Comparison of ENCODE assay signal across 8 cellular contexts in the genomic region with DNA sequence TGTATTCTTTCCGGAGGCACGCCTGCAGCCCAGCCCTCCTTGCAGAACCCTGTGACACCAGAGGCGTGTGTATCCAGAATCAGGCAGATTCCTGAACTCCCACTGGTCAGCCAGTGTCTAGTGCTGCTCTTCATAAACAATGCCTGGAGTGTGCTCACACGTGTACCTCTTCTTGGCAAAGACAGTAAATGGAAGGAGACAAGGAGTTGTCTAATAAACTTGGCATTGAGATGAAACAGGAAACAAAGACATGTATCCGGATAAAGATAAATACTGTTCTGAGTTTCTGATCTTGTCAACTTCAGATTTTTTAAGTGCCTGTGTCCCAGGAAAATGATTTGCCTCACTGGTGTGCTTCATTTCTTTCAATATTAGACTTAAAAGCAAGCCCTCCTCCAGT. TPM values are rescaled to one million over a fixed set of nuclear protein-coding genes. Genes with fewer than 3 reads are reported as not detected.
DNase-seq lines count a peak whose midpoint lies in the region; ATAC-seq and TF ChIP-seq lines count a peak whose summit lies in the region.

No MANE protein-coding gene starts in this region.

- DNase-seq in activated T-cell treated with anti-CD3 and anti-CD28 coated beads, Interleukin-2, amount 50 U/mL, for 24 hours: no peak
- DNase-seq in activated T-cell treated with anti-CD3 and anti-CD28 coated beads for 4 hours (no peak), amniotic epithelial cell (ENCODE audit: low read depth) (peak; percentile 76), suprapubic skin (ENCODE audit: low spot score in 2 of 2) (no peak), COLO668 (lab: John Stamatoyannopoulos, UW; ENCODE audit: unreplicated experiment) (no peak)
- DNase-seq in stimulated activated CD4-positive, alpha-beta T cell treated with anti-CD3 and anti-CD28 coated beads, Interleukin-2, amount 100 ng/mL, for 24 hours: no peak

- H3K36me3 ChIP-seq in iPS-20b (ENCODE audit: insufficient read depth, low read depth, low read length) (no peaks in the 10 kb centered on the region), suprapubic skin (no peaks in the 10 kb centered on the region)

- H3K27me3 Mint-ChIP-seq in activated T-cell treated with anti-CD3 and anti-CD28 coated beads, Interleukin-2, amount 50 U/mL, for 24 hours: peaks cover 54% of the 10 kb centered on the region

- TF ChIP-seq POLR2A in suprapubic skin (IDR thresholded peaks at IDR 0.05): no peak

- peak overlapping the region; percentile 86; the same call in 1 of the 2 replicates for H3K4me3 ChIP-seq in iPS-20b (ENCODE audit: low read length)
- peak overlapping the region; percentile 88 for H3K4me3 ChIP-seq in suprapubic skin

- H3K4me3 Mint-ChIP-seq in activated T-cell treated with anti-CD3 and anti-CD28 coated beads, Interleukin-2, amount 50 U/mL, for 24 hours: peak overlapping the region; percentile 78

- H3K27ac Mint-ChIP-seq in activated T-cell treated with anti-CD3 and anti-CD28 coated beads, Interleukin-2, amount 50 U/mL, for 24 hours: no peak overlapping the region

- H3K27me3 ChIP-seq in iPS-20b (ENCODE audit: insufficient read depth, low read length) (peaks cover 36% of the 10 kb centered on the region), suprapubic skin (peaks cover 7% of the 10 kb centered on the region)

- peaks cover 2% of the 10 kb centered on the region for H3K36me3 Mint-ChIP-seq in activated T-cell treated with anti-CD3 and anti-CD28 coated beads, Interleukin-2, amount 50 U/mL, for 24 hours (ENCODE audit: low read depth)

- TF ChIP-seq CTCF in suprapubic skin (IDR thresholded peaks at IDR 0.05): no peak

- no peaks in the 10 kb centered on the region for H3K9me3 Mint-ChIP-seq in activated T-cell treated with anti-CD3 and anti-CD28 coated beads, Interleukin-2, amount 50 U/mL, for 24 hours

- no peak for TF ChIP-seq EP300 in suprapubic skin (IDR thresholded peaks at IDR 0.05)

- no peaks in the 10 kb centered on the region for H3K9me3 ChIP-seq in iPS-20b (ENCODE audit: insufficient read depth, low read depth, low read length)
- H3K9me3 ChIP-seq in suprapubic skin: no peaks in the 10 kb centered on the region

- ATAC-seq in HG02759 (IDR thresholded peaks at IDR 0.05; ENCODE audit: unreplicated experiment): no peak

- peaks cover 21% of the 10 kb centered on the region for H3K4me1 Mint-ChIP-seq in activated T-cell treated with anti-CD3 and anti-CD28 coated beads, Interleukin-2, amount 50 U/mL, for 24 hours (ENCODE audit: low read depth)

- H3K4me1 ChIP-seq in iPS-20b (ENCODE audit: insufficient read depth, low read length) (peaks cover 41% of the 10 kb centered on the region), suprapubic skin (peaks cover 47% of the 10 kb centered on the region)

- H3K27ac ChIP-seq in iPS-20b (ENCODE audit: low read length) (no peak overlapping the region), suprapubic skin (peak overlapping the region; percentile 76)

- WGBS in suprapubic skin: 49% methylated on average over 5 of the region's 5 CpGs

- H3K9ac ChIP-seq in iPS-20b (ENCODE audit: low read depth, low read length): peak overlapping the region; percentile 83; the same call in 1 of the 2 replicates

RNA-seq across cellular contexts. Expression of gene RPS6KA2, which starts 1.7 kb away (rescaled TPM):
- total RNA-seq in suprapubic skin: 10 to 100 TPM; 24.2 to 38.5 (median 32.3) TPM

RNA-seq across cellular contexts. Expression of gene RAMACL, which starts 38.9 kb away (rescaled TPM):
- total RNA-seq in suprapubic skin: 1 to 10 TPM; 1.0 to 3.6 (median 1.1) TPM
